ENCODE assay signal across 10 cellular contexts in genomic region chr12:120121766-120122293, GRCh38. TPM values are rescaled to one million over a fixed set of nuclear protein-coding genes. Genes with fewer than 3 reads are reported as not detected.
A peak's percentile ranks its signal among the peaks of the same experiment; 100 is the strongest.
DNase-seq lines count a peak whose midpoint lies in the region; ATAC-seq, FAIRE-seq and TF ChIP-seq lines count a peak whose summit lies in the region.
"Had no signal": no experiment of that assay in that cellular context is flagged by ENCODE, and none has a peak within 500 bp of the region (broad histone marks: within the 10 kb centered on the region; RNA-seq: fewer than 3 reads in every experiment).

No MANE protein-coding gene starts in this region.

- H3K4me1 Mint-ChIP-seq in MCF 10A (ENCODE audit: insufficient read depth, unreplicated experiment) = peaks cover 25% of the 10 kb centered on the region
- H3K4me1 Mint-ChIP-seq in endodermal cell = peaks cover 19% of the 10 kb centered on the region

- no peak overlapping the region for H3K9ac ChIP-seq in endodermal cell (ENCODE audit: extremely low read depth, low read length, poor library complexity, severe bottlenecking)

- no peak overlapping the region for H3K4me3 ChIP-seq in effector memory CD4-positive, alpha-beta T cell (ENCODE audit: insufficient read depth, low read depth, low read length, poor library complexity, severe bottlenecking)
- no peak overlapping the region for H3K4me3 ChIP-seq in endodermal cell (ENCODE audit: low read length)

- CTCF ChIA-PET in MCF 10A (lab: Yijun Ruan, JAX) = interaction anchor here (0.6 kb wide), 1 partner anchor 143 kb away, joined by 3 read pairs; no protein-coding TSS in a partner anchor

- TF ChIP-seq CTCF in MCF 10A (IDR thresholded peaks at IDR 0.05; ENCODE audit: unreplicated experiment) = no peak
- TF ChIP-seq CTCF in endodermal cell (conservative IDR thresholded peaks at IDR 0.05) = no peak

- ATAC-seq in GM21423 (IDR thresholded peaks at IDR 0.05; ENCODE audit: unreplicated experiment) (peak; percentile 40), HG03432 (IDR thresholded peaks at IDR 0.05; ENCODE audit: unreplicated experiment) (peak; percentile 42)

- H3K27ac Mint-ChIP-seq in MCF 10A (ENCODE audit: low read depth, unreplicated experiment) (no peak overlapping the region), endodermal cell (no peak overlapping the region)

- no peak overlapping the region for H3K4me3 Mint-ChIP-seq in MCF 10A (ENCODE audit: unreplicated experiment)
- H3K4me3 Mint-ChIP-seq in endodermal cell = no peak overlapping the region

- peaks cover 41% of the 10 kb centered on the region for H3K36me3 Mint-ChIP-seq in MCF 10A (ENCODE audit: insufficient read depth, unreplicated experiment)
- H3K36me3 Mint-ChIP-seq in endodermal cell (ENCODE audit: low read depth) = peaks cover 15% of the 10 kb centered on the region

- POLR2A ChIA-PET in MCF 10A (lab: Yijun Ruan, JAX) = interaction anchor here (0.6 to 6.0 kb wide), 4 partner anchors 17 to 87 kb away, joined by 3 to 106 read pairs (median 6); partner anchors contain the start of gene RPLP0

- H3K4me1 ChIP-seq in effector memory CD4-positive, alpha-beta T cell (ENCODE audit: control insufficient read depth, insufficient read depth, low read length, poor library complexity, severe bottlenecking) = peaks cover 39% of the 10 kb centered on the region
- peaks cover 10% of the 10 kb centered on the region for H3K4me1 ChIP-seq in endodermal cell (ENCODE audit: control insufficient read depth, insufficient read depth, low read length)

- no peaks in the 10 kb centered on the region for H3K9me3 ChIP-seq in effector memory CD4-positive, alpha-beta T cell (ENCODE audit: control insufficient read depth, low read length)
- no peaks in the 10 kb centered on the region for H3K9me3 ChIP-seq in endodermal cell (ENCODE audit: control insufficient read depth, low read length)

- H3K27me3 Mint-ChIP-seq in MCF 10A (ENCODE audit: insufficient read depth, unreplicated experiment) = no peaks in the 10 kb centered on the region
- H3K27me3 Mint-ChIP-seq in endodermal cell (ENCODE audit: insufficient read depth) = no peaks in the 10 kb centered on the region

- no peaks in the 10 kb centered on the region for H3K27me3 ChIP-seq in effector memory CD4-positive, alpha-beta T cell (replicated peaks; ENCODE audit: control insufficient read depth, insufficient read depth, low read length, poor library complexity, severe bottlenecking)
- no peaks in the 10 kb centered on the region for H3K27me3 ChIP-seq in endodermal cell (ENCODE audit: control insufficient read depth, insufficient read depth, low read length, poor library complexity, severe bottlenecking)

- peak overlapping the region; percentile 15 for H3K27ac ChIP-seq in effector memory CD4-positive, alpha-beta T cell (ENCODE audit: insufficient read depth, low read length, poor library complexity, severe bottlenecking)
- no peak overlapping the region for H3K27ac ChIP-seq in endodermal cell (ENCODE audit: low read depth, low read length)

- intact Hi-C loops in MCF 10A (cut with micrococcal nuclease) = no loop called here

- FAIRE-seq in GM18507 (lab: Jason Lieb, UNC) = peak; percentile 90

- DNase-seq in GM18507 (ENCODE audit: extremely low spot score, insufficient read length, low read depth) = peak; percentile 30
- no peak for DNase-seq in effector memory CD4-positive, alpha-beta T cell
- DNase-seq in NCI-H748 (lab: John Stamatoyannopoulos, UW; ENCODE audit: unreplicated experiment) = no peak
- no peak for DNase-seq in MCF 10A (ENCODE audit: unreplicated experiment)
- DNase-seq in NCI-H82 (lab: John Stamatoyannopoulos, UW) = no peak
- DNase-seq in endodermal cell = no peak
- DNase-seq: foreskin fibroblast, NCI-H2029 had no signal

- peaks cover 3% of the 10 kb centered on the region for H3K36me3 ChIP-seq in effector memory CD4-positive, alpha-beta T cell (ENCODE audit: control insufficient read depth, insufficient read depth, low read length)
- H3K36me3 ChIP-seq in endodermal cell (ENCODE audit: control insufficient read depth, insufficient read depth, low read length) = peaks cover 14% of the 10 kb centered on the region

- H3K9me3 Mint-ChIP-seq in MCF 10A (ENCODE audit: unreplicated experiment) (no peaks in the 10 kb centered on the region), endodermal cell (no peaks in the 10 kb centered on the region)

- WGBS in endodermal cell (ENCODE audit: insufficient coverage in 1 of 2, insufficient read length in 1 of 2), 2 experiments = 84 to 92% methylated on average over 3 to 4 of the region's 4 CpGs

- no TSS peak for BruUV-seq in MCF 10A (replicated peaks; lab: Mats Ljungman, UMichigan)

RNA-seq across cellular contexts. Expression of gene RAB35, which starts 5.3 kb away (rescaled TPM):
- 54.4 and 57.8 TPM in 2 replicates for total RNA-seq in MCF 10A (2022)
- 10 to 100 TPM; 32.4 to 36.6 TPM for total RNA-seq in endodermal cell
- 25.7 TPM for polyA plus RNA-seq in endodermal cell (2013, experiment 1 of 2)
- 28.0 TPM for polyA plus RNA-seq in endodermal cell (2013, experiment 2 of 2)
